In genomic region chr4:66959207-66959606, GRCh38 we compare ENCODE assay signal across 20 cellular contexts.
A peak's percentile ranks its signal among the peaks of the same experiment; 100 is the strongest.
DNase-seq lines count a peak whose midpoint lies in the region; ATAC-seq and TF ChIP-seq lines count a peak whose summit lies in the region.
"Had no signal": no experiment of that assay in that cellular context is flagged by ENCODE, and none has a peak within 500 bp of the region (broad histone marks: within the 10 kb centered on the region; RNA-seq: fewer than 3 reads in every experiment).

No MANE protein-coding gene starts in this region.

- no peak for TF ChIP-seq CTCF in RWPE2 (IDR thresholded peaks at IDR 0.05; ENCODE audit: poor library complexity, severe bottlenecking)
- no peak for TF ChIP-seq CTCF in foreskin keratinocyte (conservative IDR thresholded peaks at IDR 0.05)

- no peak overlapping the region for H3K27ac ChIP-seq in RWPE2 (ENCODE audit: poor library complexity, severe bottlenecking)
- no peak overlapping the region for H3K27ac ChIP-seq in foreskin keratinocyte
- H3K27ac ChIP-seq: 22Rv1, BLaER1, C4-2B had no signal

- no peaks in the 10 kb centered on the region for H3K9me3 ChIP-seq in RWPE2 (ENCODE audit: severe bottlenecking)
- H3K9me3 ChIP-seq: BLaER1, HAP-1 had no signal

- no peaks in the 10 kb centered on the region for H3K4me1 ChIP-seq in RWPE2 (ENCODE audit: insufficient read depth, poor library complexity, severe bottlenecking)
- H3K4me1 ChIP-seq in foreskin keratinocyte: no peaks in the 10 kb centered on the region
- H3K4me1 ChIP-seq: BLaER1, HAP-1 had no signal

- ATAC-seq in RWPE2 (ENCODE audit: low read depth): 0 out of 3 replicates have a peak, but pooled peaks have one; percentile 35
- ATAC-seq in foreskin keratinocyte: peak; percentile 61
- no peak for ATAC-seq in HG03175 (IDR thresholded peaks at IDR 0.05; ENCODE audit: unreplicated experiment)
- ATAC-seq: CD8-positive, alpha-beta T cell; GM12878 had no signal

- no peaks in the 10 kb centered on the region for H3K27me3 ChIP-seq in RWPE2 (ENCODE audit: insufficient read depth, poor library complexity, severe bottlenecking)
- H3K27me3 ChIP-seq in foreskin keratinocyte: no peaks in the 10 kb centered on the region
- H3K27me3 ChIP-seq: BLaER1 had no signal

- DNase-seq in DMS53 (lab: John Stamatoyannopoulos, UW) (peak; percentile 3), DMS53 treated with DMSO at 0.1 percent for 48 hours (lab: John Stamatoyannopoulos, UW; ENCODE audit: unreplicated experiment) (no peak), RWPE2 (ENCODE audit: low spot score) (no peak), foreskin keratinocyte (peak in 1 of 2 donors; percentile 16), GM19238 (ENCODE audit: insufficient read length, low spot score) (no peak), NCI-H1092 (lab: John Stamatoyannopoulos, UW) (no peak), NCI-H1417 treated with DMSO at 0.1 percent for 48 hours (lab: John Stamatoyannopoulos, UW) (no peak)
- DNase-seq: CD4-positive, CD25-positive, alpha-beta regulatory T cell; CD8-positive, alpha-beta T cell; DMS 273 treated with DMSO at 0.1 percent for 48 hours; DND-41; GDM1; GOT3; HFFc6 had no signal

- H3K36me3 ChIP-seq in RWPE2 (ENCODE audit: low read depth): no peaks in the 10 kb centered on the region
- H3K36me3 ChIP-seq: BLaER1, HAP-1 had no signal

- no peak overlapping the region for H3K4me3 ChIP-seq in RWPE2 (ENCODE audit: severe bottlenecking)
- H3K4me3 ChIP-seq: BLaER1, GM12878, HAP-1 had no signal
